In genomic region chr22:36977401-36977861, GRCh38 we compare ENCODE assay signal across 8 cellular contexts. TPM values are rescaled to one million over a fixed set of nuclear protein-coding genes. Genes with fewer than 3 reads are reported as not detected.
DNase-seq lines count a peak whose midpoint lies in the region; ATAC-seq lines count a peak whose summit lies in the region.

No MANE protein-coding gene starts in this region.

- H3K36me3 ChIP-seq in MG63: no peaks in the 10 kb centered on the region

- ATAC-seq in GM21825 (IDR thresholded peaks at IDR 0.05; ENCODE audit: unreplicated experiment): no peak

- peaks cover 6% of the 10 kb centered on the region for H3K27me3 ChIP-seq in MG63

- peak overlapping the region; percentile 48 for H3K4me3 ChIP-seq in MG63

- no peaks in the 10 kb centered on the region for H3K9me3 ChIP-seq in MG63

- DNase-seq in NCI-H2081 (lab: John Stamatoyannopoulos, UW) (peak; percentile 24 to 39), NCI-H2081 treated with DMSO at 0.1 percent for 48 hours (lab: John Stamatoyannopoulos, UW) (no peak), MG63 (peak; percentile 64), myocyte (ENCODE audit: low read depth) (peak; percentile 25)
- DNase-seq in activated CD4-positive, alpha-beta T cell treated with anti-CD3 and anti-CD28 coated beads, Interleukin-2, amount 50 U/mL, for 48 hours: peak; percentile 84 to 87
- DNase-seq in effector CD8-positive, alpha-beta T cell (lab: John Stamatoyannopoulos, UW): peak; percentile 74
- DNase-seq in stimulated activated CD8-positive, alpha-beta memory T cell treated with anti-CD3 and anti-CD28 coated beads, Interleukin-7, amount 100 ng/mL, for 24 hours (ENCODE audit: low read depth): peak; percentile 67

RNA-seq across cellular contexts. Expression of gene TST, which starts 41.8 kb away (rescaled TPM):
- total RNA-seq in MG63 (2014; rRNA removed; shearing (Covaris generic); ENCODE audit: low replicate concordance): 29.6 and 52.6 TPM in 2 replicates
- total RNA-seq in myocyte: 31.9 and 32.2 TPM in 2 replicates
- 13.3 TPM for polyA plus RNA-seq in myocyte (2012)

RNA-seq across cellular contexts. Expression of gene MPST, which starts 42.1 kb away (rescaled TPM):
- 95.7 and 112 TPM in 2 replicates for total RNA-seq in MG63 (2014; rRNA removed; shearing (Covaris generic); ENCODE audit: low replicate concordance)
- 71.5 and 109 TPM in 2 replicates for total RNA-seq in myocyte
- polyA plus RNA-seq in myocyte (2012): 32.2 TPM
